Comparison of ENCODE assay signal across 1 cellular context in the genomic region with DNA sequence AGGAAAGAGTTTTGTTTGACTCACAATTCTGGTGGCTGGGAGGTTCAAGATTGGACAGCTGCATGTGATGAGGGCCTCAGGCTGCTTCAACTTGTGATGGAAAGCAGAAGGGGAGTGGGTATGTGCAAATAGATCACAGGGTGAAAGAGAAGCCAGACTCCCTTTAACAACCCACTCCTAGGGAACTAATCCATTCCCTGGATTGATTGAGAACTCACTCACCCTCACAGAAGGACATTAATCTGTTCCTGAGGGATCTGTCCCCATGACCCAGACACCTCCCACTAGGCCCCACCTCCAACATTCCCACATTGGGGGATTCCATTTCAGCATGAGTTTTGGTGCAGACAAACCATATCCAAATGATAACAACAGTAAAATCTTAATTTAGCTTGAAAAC.
TF ChIP-seq lines count a peak whose summit lies in the region.

No MANE protein-coding gene starts in this region.

TF ChIP-seq in HEK293, 187 proteins besides CTCF, POLR2A, EP300 and RAD21 (continued from another document):
- TF ChIP-seq PRDM10 (tag by site-specific recombination; IDR thresholded peaks at IDR 0.05): peak; percentile 77
TF ChIP-seq in HEK293: peak in this region for 1.
